ENCODE assay signal across 22 cellular contexts in genomic region chr1:234313171-234313570, GRCh38.
DNase-seq lines count a peak whose midpoint lies in the region; ATAC-seq and TF ChIP-seq lines count a peak whose summit lies in the region.
"Had no signal": no experiment of that assay in that cellular context is flagged by ENCODE, and none has a peak within 500 bp of the region (broad histone marks: within the 10 kb centered on the region; RNA-seq: fewer than 3 reads in every experiment).

No MANE protein-coding gene starts in this region.

- no peak overlapping the region for H2AK5ac ChIP-seq in mesenchymal stem cell (ENCODE audit: low read length, severe bottlenecking)

- H3K4me2 ChIP-seq in mesenchymal stem cell (ENCODE audit: low read length, poor library complexity, severe bottlenecking): no peak overlapping the region

- peak; percentile 50 to 57 for DNase-seq in activated CD4-positive, alpha-beta T cell treated with anti-CD3 and anti-CD28 coated beads, Interleukin-2, amount 50 U/mL, for 48 hours
- DNase-seq in activated CD4-positive, alpha-beta T cell treated with anti-CD3 and anti-CD28 coated beads for 1 hour: no peak
- no peak for DNase-seq in CD4-positive, CD25-positive, alpha-beta regulatory T cell
- DNase-seq in RPMI7951 (ENCODE audit: low read depth) (peak; percentile 32), mesenchymal stem cell (no peak), NCI-H748 treated with DMSO at 0.1 percent for 48 hours (lab: John Stamatoyannopoulos, UW) (no peak), upper lobe of left lung (no peak)
- DNase-seq: activated naive CD4-positive, alpha-beta T cell treated with anti-CD3 and anti-CD28 coated beads, Interleukin-2, amount 50 U/mL, for 16 hours; AML-193; DMS53; glutamatergic neuron; KBM-7; kidney glomerular epithelial cell; MM.1S; NCI-H1417 treated with DMSO at 0.1 percent for 48 hours; NCI-H446; transverse colon; WERI-Rb-1 had no signal

- peaks cover 15% of the 10 kb centered on the region for H3K27me3 Mint-ChIP-seq in CD4-positive, CD25-positive, alpha-beta regulatory T cell

- peaks cover 12% of the 10 kb centered on the region for H3K4me1 ChIP-seq in CD4-positive, CD25-positive, alpha-beta regulatory T cell (ENCODE audit: control insufficient read depth, insufficient read depth, low read length, poor library complexity, severe bottlenecking)
- H3K4me1 ChIP-seq in mesenchymal stem cell (ENCODE audit: control insufficient read depth, insufficient read depth, low read depth, low read length) (peaks cover 2% of the 10 kb centered on the region), upper lobe of left lung (peaks cover 0 to 15% (median 12%) of the 10 kb centered on the region in 4 donors)

- H3K9me3 Mint-ChIP-seq in CD4-positive, CD25-positive, alpha-beta regulatory T cell: peaks cover 0 to 3% (median 0%) of the 10 kb centered on the region in 7 donors

- TF ChIP-seq POLR2A in upper lobe of left lung (IDR thresholded peaks at IDR 0.05): no peak

- no peak overlapping the region for H3K14ac ChIP-seq in mesenchymal stem cell (ENCODE audit: low read length in 2 of 2)

- H2BK15ac ChIP-seq in mesenchymal stem cell (ENCODE audit: low read depth, poor library complexity, severe bottlenecking): no peak overlapping the region

- H3K18ac ChIP-seq in mesenchymal stem cell (ENCODE audit: low read depth in 1 of 2, low read length in 2 of 2): no peak overlapping the region

- H3K27ac Mint-ChIP-seq in CD4-positive, CD25-positive, alpha-beta regulatory T cell: peak overlapping the region; percentile 83 to 91 (median 89)

- H3K4me1 Mint-ChIP-seq in CD4-positive, CD25-positive, alpha-beta regulatory T cell: peaks cover 4 to 66% (median 20%) of the 10 kb centered on the region in 4 donors

- no peak for ATAC-seq in CD4-positive, CD25-positive, alpha-beta regulatory T cell (ENCODE audit: low read depth in 2 of 2)
- ATAC-seq in GM21360 (IDR thresholded peaks at IDR 0.05; ENCODE audit: unreplicated experiment) (no peak), upper lobe of left lung (ENCODE audit: low FRiP score in 2 of 2) (no peak)
- ATAC-seq: SK-N-SH treated with all-trans-retinoic acid at 6 μM for 48 hours had no signal

- H3K9ac ChIP-seq in mesenchymal stem cell (ENCODE audit: low read length): no peak overlapping the region

- H3K27ac ChIP-seq in CD4-positive, CD25-positive, alpha-beta regulatory T cell (ENCODE audit: insufficient read depth, low read length, poor library complexity, severe bottlenecking): no peak overlapping the region
- no peak overlapping the region for H3K27ac ChIP-seq in mesenchymal stem cell (ENCODE audit: low read length, poor library complexity, severe bottlenecking)
- H3K27ac ChIP-seq in upper lobe of left lung: no peak overlapping the region
- H3K27ac ChIP-seq: neutrophil, transverse colon, WERI-Rb-1 had no signal

- no peak overlapping the region for H2BK12ac ChIP-seq in mesenchymal stem cell (ENCODE audit: low read length in 2 of 2)

- H3K4me3 Mint-ChIP-seq in CD4-positive, CD25-positive, alpha-beta regulatory T cell: peak overlapping the region in 3 of 4 donors; percentile 2 to 52 (median 15)

- no peak overlapping the region for H2BK120ac ChIP-seq in mesenchymal stem cell (ENCODE audit: low read depth, low read length)

- peak overlapping the region; percentile 49 for H2AFZ ChIP-seq in mesenchymal stem cell (ENCODE audit: low read depth, low read length)

- no peaks in the 10 kb centered on the region for H3K27me3 ChIP-seq in CD4-positive, CD25-positive, alpha-beta regulatory T cell (ENCODE audit: control insufficient read depth, insufficient read depth, low read length)
- H3K27me3 ChIP-seq in mesenchymal stem cell (ENCODE audit: control insufficient read depth in 1 of 2, insufficient read depth in 1 of 2, low read length in 2 of 2) (peaks cover 3 to 44% of the 10 kb centered on the region in 2 experiments), upper lobe of left lung (peaks cover 0 to 4% (median 0%) of the 10 kb centered on the region in 4 donors)

- H3K36me3 Mint-ChIP-seq in CD4-positive, CD25-positive, alpha-beta regulatory T cell: no peaks in the 10 kb centered on the region

- 90% methylated on average over 3 of the region's 4 CpGs for WGBS in mesenchymal stem cell
- WGBS in upper lobe of left lung, 2 donors: 94 to 100% methylated on average over 4 of the region's 4 CpGs

- no peak for TF ChIP-seq CTCF in upper lobe of left lung (IDR thresholded peaks at IDR 0.05)

- H3K36me3 ChIP-seq in CD4-positive, CD25-positive, alpha-beta regulatory T cell (ENCODE audit: control insufficient read depth, insufficient read depth, low read length): no peaks in the 10 kb centered on the region
- H3K36me3 ChIP-seq in mesenchymal stem cell (ENCODE audit: control insufficient read depth in 1 of 2, insufficient read depth in 2 of 2, low read depth in 1 of 2, low read length in 2 of 2): no peaks in the 10 kb centered on the region
- H3K36me3 ChIP-seq in upper lobe of left lung: no peaks in the 10 kb centered on the region
- H3K36me3 ChIP-seq: neutrophil, transverse colon, WERI-Rb-1 had no signal

- no peak for TF ChIP-seq EP300 in upper lobe of left lung (IDR thresholded peaks at IDR 0.05)

- H3K9me3 ChIP-seq in CD4-positive, CD25-positive, alpha-beta regulatory T cell (ENCODE audit: control insufficient read depth in 2 of 2, low read length in 2 of 2): no peaks in the 10 kb centered on the region
- H3K9me3 ChIP-seq in mesenchymal stem cell (ENCODE audit: control insufficient read depth, low read length) (no peaks in the 10 kb centered on the region), upper lobe of left lung (no peaks in the 10 kb centered on the region)
- H3K9me3 ChIP-seq: neutrophil, transverse colon had no signal

- H4K91ac ChIP-seq in mesenchymal stem cell (ENCODE audit: low read length): no peak overlapping the region

- H4K8ac ChIP-seq in mesenchymal stem cell (ENCODE audit: low read length): no peak overlapping the region

- no peak overlapping the region for H3K23ac ChIP-seq in mesenchymal stem cell (ENCODE audit: low read length in 2 of 2)

- H3K4ac ChIP-seq in mesenchymal stem cell (ENCODE audit: low read depth in 1 of 2, low read length in 2 of 2): no peak overlapping the region

- H3K4me3 ChIP-seq in CD4-positive, CD25-positive, alpha-beta regulatory T cell (ENCODE audit: low read depth, low read length): no peak overlapping the region
- H3K4me3 ChIP-seq in mesenchymal stem cell (ENCODE audit: insufficient read depth in 1 of 2, low read depth in 1 of 2, low read length in 2 of 2) (no peak overlapping the region), upper lobe of left lung (no peak overlapping the region)
- H3K4me3 ChIP-seq: lung, transverse colon had no signal

- H3K79me1 ChIP-seq in mesenchymal stem cell (replicated peaks; ENCODE audit: low read length, poor library complexity, severe bottlenecking): no peaks in the 10 kb centered on the region

- H2BK5ac ChIP-seq in mesenchymal stem cell (ENCODE audit: low read depth, low read length, poor library complexity, severe bottlenecking): no peak overlapping the region

Comparison
In these comparisons a context has a peak if more than half of its experiments do, and no peak if none do; other contexts are left out.
1. DNase-seq: peak in activated CD4-positive, alpha-beta T cell treated with anti-CD3 and anti-CD28 coated beads, Interleukin-2, amount 50 U/mL, for 48 hours (2 of 2) and RPMI7951 (single experiment); none in activated CD4-positive, alpha-beta T cell treated with anti-CD3 and anti-CD28 coated beads for 1 hour (single experiment), CD4-positive, CD25-positive, alpha-beta regulatory T cell (0 of 3), mesenchymal stem cell (single experiment), NCI-H748 treated with DMSO at 0.1 percent for 48 hours (single experiment) and upper lobe of left lung (0 of 2).